1 cellular context compared by ENCODE assay signal in the genomic region with DNA sequence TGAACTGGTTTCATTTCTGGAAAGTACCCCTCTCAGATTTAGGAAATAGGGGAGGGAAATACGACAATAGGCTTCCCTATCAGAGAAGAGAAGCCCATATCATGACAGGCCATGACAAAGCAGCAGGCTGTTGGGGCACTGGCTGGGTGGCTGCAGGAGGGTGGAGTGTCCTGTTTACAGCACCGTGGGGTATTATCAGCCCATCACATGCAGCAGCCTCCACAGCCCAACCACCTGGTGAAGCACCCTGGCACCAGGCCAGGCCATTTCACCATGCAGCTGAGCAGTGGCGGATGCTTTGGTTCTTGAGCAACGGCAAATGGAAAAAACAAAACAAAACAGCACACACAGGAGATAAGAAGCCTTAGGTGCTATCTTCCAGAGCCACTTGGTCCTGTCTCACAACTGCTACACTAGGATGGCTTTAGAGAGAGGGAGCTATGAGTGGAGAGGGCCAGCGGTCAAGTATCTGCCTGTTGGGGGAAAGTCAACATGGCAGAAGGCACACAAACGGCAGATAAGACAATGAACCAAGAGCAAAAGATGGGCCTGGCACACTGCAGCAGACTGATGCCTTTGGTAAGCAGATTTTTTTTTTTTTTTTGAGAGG.
A peak's percentile ranks its signal among the peaks of the same experiment; 100 is the strongest.
TF ChIP-seq lines count a peak whose summit lies in the region.

No MANE protein-coding gene starts in this region.

TF ChIP-seq in K562, 482 proteins besides CTCF, POLR2A, EP300 and RAD21 (continued from another document and continues in another):
- TF ChIP-seq, protein P1, sequence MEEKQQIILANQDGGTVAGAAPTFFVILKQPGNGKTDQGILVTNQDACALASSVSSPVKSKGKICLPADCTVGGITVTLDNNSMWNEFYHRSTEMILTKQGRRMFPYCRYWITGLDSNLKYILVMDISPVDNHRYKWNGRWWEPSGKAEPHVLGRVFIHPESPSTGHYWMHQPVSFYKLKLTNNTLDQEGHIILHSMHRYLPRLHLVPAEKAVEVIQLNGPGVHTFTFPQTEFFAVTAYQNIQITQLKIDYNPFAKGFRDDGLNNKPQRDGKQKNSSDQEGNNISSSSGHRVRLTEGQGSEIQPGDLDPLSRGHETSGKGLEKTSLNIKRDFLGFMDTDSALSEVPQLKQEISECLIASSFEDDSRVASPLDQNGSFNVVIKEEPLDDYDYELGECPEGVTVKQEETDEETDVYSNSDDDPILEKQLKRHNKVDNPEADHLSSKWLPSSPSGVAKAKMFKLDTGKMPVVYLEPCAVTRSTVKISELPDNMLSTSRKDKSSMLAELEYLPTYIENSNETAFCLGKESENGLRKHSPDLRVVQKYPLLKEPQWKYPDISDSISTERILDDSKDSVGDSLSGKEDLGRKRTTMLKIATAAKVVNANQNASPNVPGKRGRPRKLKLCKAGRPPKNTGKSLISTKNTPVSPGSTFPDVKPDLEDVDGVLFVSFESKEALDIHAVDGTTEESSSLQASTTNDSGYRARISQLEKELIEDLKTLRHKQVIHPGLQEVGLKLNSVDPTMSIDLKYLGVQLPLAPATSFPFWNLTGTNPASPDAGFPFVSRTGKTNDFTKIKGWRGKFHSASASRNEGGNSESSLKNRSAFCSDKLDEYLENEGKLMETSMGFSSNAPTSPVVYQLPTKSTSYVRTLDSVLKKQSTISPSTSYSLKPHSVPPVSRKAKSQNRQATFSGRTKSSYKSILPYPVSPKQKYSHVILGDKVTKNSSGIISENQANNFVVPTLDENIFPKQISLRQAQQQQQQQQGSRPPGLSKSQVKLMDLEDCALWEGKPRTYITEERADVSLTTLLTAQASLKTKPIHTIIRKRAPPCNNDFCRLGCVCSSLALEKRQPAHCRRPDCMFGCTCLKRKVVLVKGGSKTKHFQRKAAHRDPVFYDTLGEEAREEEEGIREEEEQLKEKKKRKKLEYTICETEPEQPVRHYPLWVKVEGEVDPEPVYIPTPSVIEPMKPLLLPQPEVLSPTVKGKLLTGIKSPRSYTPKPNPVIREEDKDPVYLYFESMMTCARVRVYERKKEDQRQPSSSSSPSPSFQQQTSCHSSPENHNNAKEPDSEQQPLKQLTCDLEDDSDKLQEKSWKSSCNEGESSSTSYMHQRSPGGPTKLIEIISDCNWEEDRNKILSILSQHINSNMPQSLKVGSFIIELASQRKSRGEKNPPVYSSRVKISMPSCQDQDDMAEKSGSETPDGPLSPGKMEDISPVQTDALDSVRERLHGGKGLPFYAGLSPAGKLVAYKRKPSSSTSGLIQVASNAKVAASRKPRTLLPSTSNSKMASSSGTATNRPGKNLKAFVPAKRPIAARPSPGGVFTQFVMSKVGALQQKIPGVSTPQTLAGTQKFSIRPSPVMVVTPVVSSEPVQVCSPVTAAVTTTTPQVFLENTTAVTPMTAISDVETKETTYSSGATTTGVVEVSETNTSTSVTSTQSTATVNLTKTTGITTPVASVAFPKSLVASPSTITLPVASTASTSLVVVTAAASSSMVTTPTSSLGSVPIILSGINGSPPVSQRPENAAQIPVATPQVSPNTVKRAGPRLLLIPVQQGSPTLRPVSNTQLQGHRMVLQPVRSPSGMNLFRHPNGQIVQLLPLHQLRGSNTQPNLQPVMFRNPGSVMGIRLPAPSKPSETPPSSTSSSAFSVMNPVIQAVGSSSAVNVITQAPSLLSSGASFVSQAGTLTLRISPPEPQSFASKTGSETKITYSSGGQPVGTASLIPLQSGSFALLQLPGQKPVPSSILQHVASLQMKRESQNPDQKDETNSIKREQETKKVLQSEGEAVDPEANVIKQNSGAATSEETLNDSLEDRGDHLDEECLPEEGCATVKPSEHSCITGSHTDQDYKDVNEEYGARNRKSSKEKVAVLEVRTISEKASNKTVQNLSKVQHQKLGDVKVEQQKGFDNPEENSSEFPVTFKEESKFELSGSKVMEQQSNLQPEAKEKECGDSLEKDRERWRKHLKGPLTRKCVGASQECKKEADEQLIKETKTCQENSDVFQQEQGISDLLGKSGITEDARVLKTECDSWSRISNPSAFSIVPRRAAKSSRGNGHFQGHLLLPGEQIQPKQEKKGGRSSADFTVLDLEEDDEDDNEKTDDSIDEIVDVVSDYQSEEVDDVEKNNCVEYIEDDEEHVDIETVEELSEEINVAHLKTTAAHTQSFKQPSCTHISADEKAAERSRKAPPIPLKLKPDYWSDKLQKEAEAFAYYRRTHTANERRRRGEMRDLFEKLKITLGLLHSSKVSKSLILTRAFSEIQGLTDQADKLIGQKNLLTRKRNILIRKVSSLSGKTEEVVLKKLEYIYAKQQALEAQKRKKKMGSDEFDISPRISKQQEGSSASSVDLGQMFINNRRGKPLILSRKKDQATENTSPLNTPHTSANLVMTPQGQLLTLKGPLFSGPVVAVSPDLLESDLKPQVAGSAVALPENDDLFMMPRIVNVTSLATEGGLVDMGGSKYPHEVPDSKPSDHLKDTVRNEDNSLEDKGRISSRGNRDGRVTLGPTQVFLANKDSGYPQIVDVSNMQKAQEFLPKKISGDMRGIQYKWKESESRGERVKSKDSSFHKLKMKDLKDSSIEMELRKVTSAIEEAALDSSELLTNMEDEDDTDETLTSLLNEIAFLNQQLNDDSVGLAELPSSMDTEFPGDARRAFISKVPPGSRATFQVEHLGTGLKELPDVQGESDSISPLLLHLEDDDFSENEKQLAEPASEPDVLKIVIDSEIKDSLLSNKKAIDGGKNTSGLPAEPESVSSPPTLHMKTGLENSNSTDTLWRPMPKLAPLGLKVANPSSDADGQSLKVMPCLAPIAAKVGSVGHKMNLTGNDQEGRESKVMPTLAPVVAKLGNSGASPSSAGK (IDR thresholded peaks at IDR 0.05), result no peak; the same call in 1 of the 2 replicates
- peak in 2 of 3 experiments; percentile 52 to 74 for TF ChIP-seq YY1 (IDR thresholded peaks at IDR 0.05; ENCODE audit: borderline replicate concordance in 1 of 3, control insufficient read depth in 1 of 3, extremely low read depth in 1 of 3, insufficient read depth in 3 of 3, insufficient read length in 1 of 3, insufficient replicate concordance in 2 of 3, low read depth in 1 of 3, low read length in 2 of 3)
- TF ChIP-seq SP1 (CRISPR knock-in tag; IDR thresholded peaks at IDR 0.05), result peak; percentile 93
- no peak for TF ChIP-seq SP2 (IDR thresholded peaks at IDR 0.05; ENCODE audit: extremely low read depth, low read depth, low read length, poor library complexity, severe bottlenecking)
- no peak for TF ChIP-seq ZNF699 (CRISPR knock-in tag; IDR thresholded peaks at IDR 0.05; ENCODE audit: insufficient replicate concordance)
- peak; percentile 99 for TF ChIP-seq CXXC5 (CRISPR knock-in tag; IDR thresholded peaks at IDR 0.05)
- peak; percentile 100 for TF ChIP-seq TEAD4 (IDR thresholded peaks at IDR 0.05; ENCODE audit: low read length)
- no peak for TF ChIP-seq TEAD4 (CRISPR knock-in tag; IDR thresholded peaks at IDR 0.05; ENCODE audit: borderline replicate concordance)
- no peak for TF ChIP-seq SIX5 (IDR thresholded peaks at IDR 0.05; ENCODE audit: borderline replicate concordance in 1 of 2, insufficient read depth in 1 of 2, low read depth in 1 of 2, low read length in 2 of 2)
- TF ChIP-seq WHSC1 (IDR thresholded peaks at IDR 0.05; ENCODE audit: low read length), result no peak
- TF ChIP-seq, protein P2, sequence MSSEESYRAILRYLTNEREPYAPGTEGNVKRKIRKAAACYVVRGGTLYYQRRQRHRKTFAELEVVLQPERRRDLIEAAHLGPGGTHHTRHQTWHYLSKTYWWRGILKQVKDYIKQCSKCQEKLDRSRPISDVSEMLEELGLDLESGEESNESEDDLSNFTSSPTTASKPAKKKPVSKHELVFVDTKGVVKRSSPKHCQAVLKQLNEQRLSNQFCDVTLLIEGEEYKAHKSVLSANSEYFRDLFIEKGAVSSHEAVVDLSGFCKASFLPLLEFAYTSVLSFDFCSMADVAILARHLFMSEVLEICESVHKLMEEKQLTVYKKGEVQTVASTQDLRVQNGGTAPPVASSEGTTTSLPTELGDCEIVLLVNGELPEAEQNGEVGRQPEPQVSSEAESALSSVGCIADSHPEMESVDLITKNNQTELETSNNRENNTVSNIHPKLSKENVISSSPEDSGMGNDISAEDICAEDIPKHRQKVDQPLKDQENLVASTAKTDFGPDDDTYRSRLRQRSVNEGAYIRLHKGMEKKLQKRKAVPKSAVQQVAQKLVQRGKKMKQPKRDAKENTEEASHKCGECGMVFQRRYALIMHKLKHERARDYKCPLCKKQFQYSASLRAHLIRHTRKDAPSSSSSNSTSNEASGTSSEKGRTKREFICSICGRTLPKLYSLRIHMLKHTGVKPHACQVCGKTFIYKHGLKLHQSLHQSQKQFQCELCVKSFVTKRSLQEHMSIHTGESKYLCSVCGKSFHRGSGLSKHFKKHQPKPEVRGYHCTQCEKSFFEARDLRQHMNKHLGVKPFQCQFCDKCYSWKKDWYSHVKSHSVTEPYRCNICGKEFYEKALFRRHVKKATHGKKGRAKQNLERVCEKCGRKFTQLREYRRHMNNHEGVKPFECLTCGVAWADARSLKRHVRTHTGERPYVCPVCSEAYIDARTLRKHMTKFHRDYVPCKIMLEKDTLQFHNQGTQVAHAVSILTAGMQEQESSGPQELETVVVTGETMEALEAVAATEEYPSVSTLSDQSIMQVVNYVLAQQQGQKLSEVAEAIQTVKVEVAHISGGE (CRISPR knock-in tag; IDR thresholded peaks at IDR 0.05), result peak in 1 of 3 experiments; percentile 93; a peak in 2 of 6 replicates
- peak; percentile 100 for TF ChIP-seq NBN (IDR thresholded peaks at IDR 0.05; ENCODE audit: low read depth)
- TF ChIP-seq LCOR (CRISPR knock-in tag; IDR thresholded peaks at IDR 0.05), result peak; percentile 98
- no peak for TF ChIP-seq MCM3 (IDR thresholded peaks at IDR 0.05)
- no peak for TF ChIP-seq ZNF124 (CRISPR knock-in tag; IDR thresholded peaks at IDR 0.05)
- no peak for TF ChIP-seq YBX1 (IDR thresholded peaks at IDR 0.05)
- TF ChIP-seq, protein P3, sequence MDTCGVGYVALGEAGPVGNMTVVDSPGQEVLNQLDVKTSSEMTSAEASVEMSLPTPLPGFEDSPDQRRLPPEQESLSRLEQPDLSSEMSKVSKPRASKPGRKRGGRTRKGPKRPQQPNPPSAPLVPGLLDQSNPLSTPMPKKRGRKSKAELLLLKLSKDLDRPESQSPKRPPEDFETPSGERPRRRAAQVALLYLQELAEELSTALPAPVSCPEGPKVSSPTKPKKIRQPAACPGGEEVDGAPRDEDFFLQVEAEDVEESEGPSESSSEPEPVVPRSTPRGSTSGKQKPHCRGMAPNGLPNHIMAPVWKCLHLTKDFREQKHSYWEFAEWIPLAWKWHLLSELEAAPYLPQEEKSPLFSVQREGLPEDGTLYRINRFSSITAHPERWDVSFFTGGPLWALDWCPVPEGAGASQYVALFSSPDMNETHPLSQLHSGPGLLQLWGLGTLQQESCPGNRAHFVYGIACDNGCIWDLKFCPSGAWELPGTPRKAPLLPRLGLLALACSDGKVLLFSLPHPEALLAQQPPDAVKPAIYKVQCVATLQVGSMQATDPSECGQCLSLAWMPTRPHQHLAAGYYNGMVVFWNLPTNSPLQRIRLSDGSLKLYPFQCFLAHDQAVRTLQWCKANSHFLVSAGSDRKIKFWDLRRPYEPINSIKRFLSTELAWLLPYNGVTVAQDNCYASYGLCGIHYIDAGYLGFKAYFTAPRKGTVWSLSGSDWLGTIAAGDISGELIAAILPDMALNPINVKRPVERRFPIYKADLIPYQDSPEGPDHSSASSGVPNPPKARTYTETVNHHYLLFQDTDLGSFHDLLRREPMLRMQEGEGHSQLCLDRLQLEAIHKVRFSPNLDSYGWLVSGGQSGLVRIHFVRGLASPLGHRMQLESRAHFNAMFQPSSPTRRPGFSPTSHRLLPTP (IDR thresholded peaks at IDR 0.05; ENCODE audit: borderline replicate concordance, extremely low read depth, insufficient read length), result no peak
- TF ChIP-seq JUNB (CRISPR knock-in tag; conservative IDR thresholded peaks at IDR 0.05), result no peak
- peak; percentile 100 for TF ChIP-seq SOX6 (IDR thresholded peaks at IDR 0.05)
- no peak for TF ChIP-seq PCBP2 (IDR thresholded peaks at IDR 0.05; ENCODE audit: low read depth, low read length, poor library complexity, severe bottlenecking)
- TF ChIP-seq CHD2 (IDR thresholded peaks at IDR 0.05; ENCODE audit: low read depth, low read length), result peak; percentile 49
- TF ChIP-seq ZNF146 (CRISPR knock-in tag; IDR thresholded peaks at IDR 0.05; ENCODE audit: unreplicated experiment), result no peak
- TF ChIP-seq, protein P4, sequence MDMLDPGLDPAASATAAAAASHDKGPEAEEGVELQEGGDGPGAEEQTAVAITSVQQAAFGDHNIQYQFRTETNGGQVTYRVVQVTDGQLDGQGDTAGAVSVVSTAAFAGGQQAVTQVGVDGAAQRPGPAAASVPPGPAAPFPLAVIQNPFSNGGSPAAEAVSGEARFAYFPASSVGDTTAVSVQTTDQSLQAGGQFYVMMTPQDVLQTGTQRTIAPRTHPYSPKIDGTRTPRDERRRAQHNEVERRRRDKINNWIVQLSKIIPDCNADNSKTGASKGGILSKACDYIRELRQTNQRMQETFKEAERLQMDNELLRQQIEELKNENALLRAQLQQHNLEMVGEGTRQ (CRISPR knock-in tag; IDR thresholded peaks at IDR 0.05), result no peak
- TF ChIP-seq RFX7 (CRISPR knock-in tag; IDR thresholded peaks at IDR 0.05), result 0 out of 2 replicates have a peak, but pooled peaks have one; percentile 36
- peak; percentile 98 for TF ChIP-seq STAT5A (IDR thresholded peaks at IDR 0.05; ENCODE audit: borderline replicate concordance, low read length)
- TF ChIP-seq MYC (IDR thresholded peaks at IDR 0.05; ENCODE audit: low read depth, low read length), result peak; percentile 91
- 0 out of 2 replicates have a peak, but pooled peaks have one; percentile 35 for TF ChIP-seq MYC (CRISPR knock-in tag; IDR thresholded peaks at IDR 0.05; ENCODE audit: borderline replicate concordance, low read depth)
- peak; percentile 97 to 99 for TF ChIP-seq FOXK2 (conservative IDR thresholded peaks at IDR 0.05 in 1 of 2, IDR thresholded peaks at IDR 0.05 in 1 of 2; ENCODE audit: low read depth in 2 of 2)
- TF ChIP-seq NR1H2 (CRISPR knock-in tag; IDR thresholded peaks at IDR 0.05), result no peak
- no peak for TF ChIP-seq NFE2L1 (tag; IDR thresholded peaks at IDR 0.05; ENCODE audit: borderline replicate concordance, low read depth)
- TF ChIP-seq NFATC3 (IDR thresholded peaks at IDR 0.05), result peak; percentile 99
- TF ChIP-seq, protein P5, sequence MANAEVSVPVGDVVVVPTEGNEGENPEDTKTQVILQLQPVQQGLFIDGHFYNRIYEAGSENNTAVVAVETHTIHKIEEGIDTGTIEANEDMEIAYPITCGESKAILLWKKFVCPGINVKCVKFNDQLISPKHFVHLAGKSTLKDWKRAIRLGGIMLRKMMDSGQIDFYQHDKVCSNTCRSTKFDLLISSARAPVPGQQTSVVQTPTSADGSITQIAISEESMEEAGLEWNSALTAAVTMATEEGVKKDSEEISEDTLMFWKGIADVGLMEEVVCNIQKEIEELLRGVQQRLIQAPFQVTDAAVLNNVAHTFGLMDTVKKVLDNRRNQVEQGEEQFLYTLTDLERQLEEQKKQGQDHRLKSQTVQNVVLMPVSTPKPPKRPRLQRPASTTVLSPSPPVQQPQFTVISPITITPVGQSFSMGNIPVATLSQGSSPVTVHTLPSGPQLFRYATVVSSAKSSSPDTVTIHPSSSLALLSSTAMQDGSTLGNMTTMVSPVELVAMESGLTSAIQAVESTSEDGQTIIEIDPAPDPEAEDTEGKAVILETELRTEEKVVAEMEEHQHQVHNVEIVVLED (CRISPR knock-in tag; IDR thresholded peaks at IDR 0.05), result peak; percentile 57
- no peak for TF ChIP-seq SIN3B (IDR thresholded peaks at IDR 0.05; ENCODE audit: low read depth)
- 0 out of 2 replicates have a peak, but pooled peaks have one; percentile 27 for TF ChIP-seq ZSCAN29 (IDR thresholded peaks at IDR 0.05)
- no peak for TF ChIP-seq STAT5B (CRISPR knock-in tag; IDR thresholded peaks at IDR 0.05)
- peak; percentile 97 for TF ChIP-seq KHSRP (IDR thresholded peaks at IDR 0.05)
- TF ChIP-seq ELF4 (CRISPR knock-in tag; IDR thresholded peaks at IDR 0.05), result peak; percentile 92
- peak; percentile 76; the same call in 1 of the 2 replicates for TF ChIP-seq HNRNPUL1 (IDR thresholded peaks at IDR 0.05; ENCODE audit: low read length)
- no peak for TF ChIP-seq PRMT5 (CRISPR knock-in tag; IDR thresholded peaks at IDR 0.05)
- TF ChIP-seq FOXK1 (CRISPR knock-in tag; IDR thresholded peaks at IDR 0.05; ENCODE audit: borderline replicate concordance), result peak; percentile 87; the same call in 1 of the 2 replicates
- TF ChIP-seq FOS (IDR thresholded peaks at IDR 0.05; ENCODE audit: extremely low read depth, insufficient read length), result no peak
- peak; percentile 99 for TF ChIP-seq LEF1 (IDR thresholded peaks at IDR 0.05)
